20 cellular contexts compared by ENCODE assay signal in genomic region chr9:74362423-74362822, GRCh38.
DNase-seq lines count a peak whose midpoint lies in the region; ATAC-seq, FAIRE-seq and TF ChIP-seq lines count a peak whose summit lies in the region.
"Had no signal": no experiment of that assay in that cellular context is flagged by ENCODE, and none has a peak within 500 bp of the region (broad histone marks: within the 10 kb centered on the region; RNA-seq: fewer than 3 reads in every experiment).

No MANE protein-coding gene starts in this region.

- no peak for ATAC-seq in GM23338
- ATAC-seq: CD8-positive, alpha-beta T cell had no signal

- H3K27ac Mint-ChIP-seq in GM23338, result no peak overlapping the region
- no peak overlapping the region for H3K27ac Mint-ChIP-seq in T-helper 2 cell treated with Interferon-gamma antibody and Interleukin-4, amounts not matched to agents 5 μg/mL and 100 μg/mL, for 36 hours
- H3K27ac Mint-ChIP-seq: CD4-positive, alpha-beta T cell; CD8-positive, alpha-beta T cell had no signal

- no peaks in the 10 kb centered on the region for H3K9me2 ChIP-seq in GM23338 (ENCODE audit: insufficient read depth)

- no peaks in the 10 kb centered on the region for H3K4me1 ChIP-seq in GM23338 (ENCODE audit: insufficient read depth)
- H3K4me1 ChIP-seq in BE2C, result no peaks in the 10 kb centered on the region
- H3K4me1 ChIP-seq: BLaER1 treated with 17β-estradiol and CSF1 and Interleukin-3, amounts not matched to agents 10 nM and 100 nM; Caco-2 had no signal

- H3K79me2 ChIP-seq in GM23338 (replicated peaks; ENCODE audit: insufficient read depth), result no peaks in the 10 kb centered on the region

- H3K27me3 Mint-ChIP-seq in GM23338 (ENCODE audit: insufficient read depth, low read depth, poor library complexity), result no peaks in the 10 kb centered on the region
- H3K27me3 Mint-ChIP-seq in T-helper 2 cell treated with Interferon-gamma antibody and Interleukin-4, amounts not matched to agents 5 μg/mL and 100 μg/mL, for 36 hours (ENCODE audit: low read depth), result no peaks in the 10 kb centered on the region
- H3K27me3 Mint-ChIP-seq: CD4-positive, alpha-beta T cell had no signal

- no peak for TF ChIP-seq CTCF in GM23338 (conservative IDR thresholded peaks at IDR 0.05; ENCODE audit: low read depth in 2 of 2)
- TF ChIP-seq CTCF in BE2C (IDR thresholded peaks at IDR 0.05; ENCODE audit: low read depth, low read length), result no peak

- H2AFZ ChIP-seq in GM23338, result no peak overlapping the region

- FAIRE-seq in GM19239 (lab: Jason Lieb, UNC), result no peak
- FAIRE-seq: A204.1, D721Med, G401.6, GM12891 had no signal

- H3K4me3 ChIP-seq in GM23338 (no peak overlapping the region), BE2C (ENCODE audit: low read depth, low read length) (no peak overlapping the region)
- H3K4me3 ChIP-seq: BLaER1 treated with 17β-estradiol and CSF1 and Interleukin-3, amounts not matched to agents 10 nM and 100 nM had no signal

- H3K27me3 ChIP-seq in GM23338 (ENCODE audit: insufficient read depth) (no peaks in the 10 kb centered on the region), BE2C (no peaks in the 10 kb centered on the region)
- H3K27me3 ChIP-seq: BLaER1 treated with 17β-estradiol and CSF1 and Interleukin-3, amounts not matched to agents 10 nM and 100 nM had no signal

- no peak overlapping the region for H3K27ac ChIP-seq in GM23338 (ENCODE audit: low read depth)
- H3K27ac ChIP-seq: BLaER1 treated with 17β-estradiol and CSF1 and Interleukin-3, amounts not matched to agents 10 nM and 100 nM; C4-2B had no signal

- TF ChIP-seq RAD21 in Ishikawa (IDR thresholded peaks at IDR 0.05; ENCODE audit: low read depth), result no peak

- no peaks in the 10 kb centered on the region for H3K4me1 Mint-ChIP-seq in GM23338
- H3K4me1 Mint-ChIP-seq in T-helper 2 cell treated with Interferon-gamma antibody and Interleukin-4, amounts not matched to agents 5 μg/mL and 100 μg/mL, for 36 hours (ENCODE audit: low read depth), result no peaks in the 10 kb centered on the region

- H3K36me3 ChIP-seq in GM23338 (ENCODE audit: insufficient read depth) (no peaks in the 10 kb centered on the region), BE2C (no peaks in the 10 kb centered on the region)
- H3K36me3 ChIP-seq: BLaER1 treated with 17β-estradiol and CSF1 and Interleukin-3, amounts not matched to agents 10 nM and 100 nM had no signal

- H3K4me2 ChIP-seq in GM23338, result no peak overlapping the region
- H3K4me2 ChIP-seq: BLaER1 treated with 17β-estradiol and CSF1 and Interleukin-3, amounts not matched to agents 10 nM and 100 nM had no signal

- H3K36me3 Mint-ChIP-seq in GM23338 (ENCODE audit: low read depth), result no peaks in the 10 kb centered on the region
- no peaks in the 10 kb centered on the region for H3K36me3 Mint-ChIP-seq in T-helper 2 cell treated with Interferon-gamma antibody and Interleukin-4, amounts not matched to agents 5 μg/mL and 100 μg/mL, for 36 hours (ENCODE audit: low read depth)
- H3K36me3 Mint-ChIP-seq: CD8-positive, alpha-beta T cell had no signal

- no peak for TF ChIP-seq EP300 in Ishikawa (IDR thresholded peaks at IDR 0.05; ENCODE audit: borderline replicate concordance)

- DNase-seq in GM23338 (ENCODE audit: low spot score), result no peak
- DNase-seq in SK-N-DZ (ENCODE audit: low spot score), result peak; percentile 78
- DNase-seq in GM19239 (ENCODE audit: insufficient read length, low spot score), result no peak
- no peak for DNase-seq in T-helper 2 cell treated with Interferon-gamma antibody and Interleukin-4, amounts not matched to agents 5 μg/mL and 100 μg/mL, for 36 hours (ENCODE audit: low spot score)
- DNase-seq in BE2C, result no peak
- DNase-seq: 8988T; ACHN; Caco-2; Calu3; CD4-positive, alpha-beta T cell; CD8-positive, alpha-beta T cell; DMS79 treated with DMSO at 0.1 percent for 48 hours; GF-D8 had no signal

- H3K9me3 ChIP-seq in BE2C, result no peaks in the 10 kb centered on the region
- H3K9me3 ChIP-seq: Caco-2 had no signal

- H4K20me1 ChIP-seq in GM23338 (replicated peaks; ENCODE audit: insufficient read depth), result no peaks in the 10 kb centered on the region
- H4K20me1 ChIP-seq: BLaER1 treated with 17β-estradiol and CSF1 and Interleukin-3, amounts not matched to agents 10 nM and 100 nM had no signal

- no peaks in the 10 kb centered on the region for H3F3A ChIP-seq in GM23338 (replicated peaks; ENCODE audit: low read depth)

- H3K9me3 Mint-ChIP-seq in GM23338, result no peaks in the 10 kb centered on the region
- H3K9me3 Mint-ChIP-seq in T-helper 2 cell treated with Interferon-gamma antibody and Interleukin-4, amounts not matched to agents 5 μg/mL and 100 μg/mL, for 36 hours, result peaks cover 4% of the 10 kb centered on the region
- H3K9me3 Mint-ChIP-seq: CD8-positive, alpha-beta T cell had no signal

- H3K4me3 Mint-ChIP-seq in GM23338, result no peak overlapping the region
- H3K4me3 Mint-ChIP-seq in T-helper 2 cell treated with Interferon-gamma antibody and Interleukin-4, amounts not matched to agents 5 μg/mL and 100 μg/mL, for 36 hours, result no peak overlapping the region
- H3K4me3 Mint-ChIP-seq: CD4-positive, alpha-beta T cell; CD8-positive, alpha-beta T cell had no signal

TF ChIP-seq in GM23338, 12 proteins besides CTCF, POLR2A, EP300 and RAD21:
- TF ChIP-seq NANOG (IDR thresholded peaks at IDR 0.05; ENCODE audit: borderline replicate concordance) (no peak), REST (IDR thresholded peaks at IDR 0.05; ENCODE audit: unreplicated experiment) (peak; percentile 56)

TF ChIP-seq in Ishikawa, 13 proteins besides CTCF, POLR2A, EP300 and RAD21:
- no peak for TF ChIP-seq TCF12 (IDR thresholded peaks at IDR 0.05; ENCODE audit: low read depth)
- no peak for TF ChIP-seq USF1 (IDR thresholded peaks at IDR 0.05)
- no peak for TF ChIP-seq FOXM1 (IDR thresholded peaks at IDR 0.05; ENCODE audit: borderline replicate concordance, low read depth)
- no peak for TF ChIP-seq NFIC (IDR thresholded peaks at IDR 0.05)
- TF ChIP-seq REST (IDR thresholded peaks at IDR 0.05; ENCODE audit: low read depth), result peak; percentile 55
- TF ChIP-seq CREB1 (IDR thresholded peaks at IDR 0.05; ENCODE audit: low read depth), result no peak
TF ChIP-seq in Ishikawa: peak in this region for 1.
